In the genomic region with DNA sequence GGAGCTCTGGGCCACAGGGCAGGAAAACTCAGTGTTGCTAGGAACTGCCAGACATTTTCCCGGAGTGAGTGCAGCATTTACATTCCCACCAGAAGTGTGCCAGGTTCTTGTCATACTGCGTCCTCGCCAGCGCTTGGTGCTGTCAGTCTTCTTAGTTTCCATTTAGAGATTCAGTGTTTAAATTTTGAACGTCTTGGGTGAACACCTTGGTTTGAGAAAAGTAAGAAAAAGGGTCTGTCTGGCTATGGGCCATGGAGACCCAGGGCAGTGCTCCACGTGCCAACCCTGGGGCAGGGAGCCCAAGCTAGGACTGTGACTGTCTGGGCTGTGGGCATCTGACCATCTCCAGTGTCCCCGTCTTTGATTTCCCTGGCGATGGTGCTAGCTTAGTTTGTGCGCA, we compare ENCODE assay signal across 16 cellular contexts.
"Had no signal": no experiment of that assay in that cellular context is flagged by ENCODE, and none has a peak within 500 bp of the region (broad histone marks: within the 10 kb centered on the region; RNA-seq: fewer than 3 reads in every experiment).

No MANE protein-coding gene starts in this region.

- H3K4me3 Mint-ChIP-seq: activated CD4-positive, alpha-beta T cell treated with anti-CD3 and anti-CD28 coated beads, Interleukin-2, amount 10 ng/mL, durations not matched to agents 24 days and 14 days; activated CD8-positive, alpha-beta T cell treated with anti-CD3 and anti-CD28 coated beads for 36 hours; activated naive CD8-positive, alpha-beta T cell treated with anti-CD3 and anti-CD28 coated beads, Interleukin-2, amount 50 U/mL, for 24 hours; activated T-cell treated with anti-CD3 and anti-CD28 coated beads, Interleukin-2, amount 50 U/mL, for 4 hours; nephron; stimulated activated naive CD8-positive, alpha-beta T cell treated with anti-CD3 and anti-CD28 coated beads, Interleukin-15, Interleukin-2, amounts not matched to agents 100 ng/mL and 50 ng/mL, for 24 hours had no signal

- H3K27ac Mint-ChIP-seq: activated CD4-positive, alpha-beta T cell treated with anti-CD3 and anti-CD28 coated beads, Interleukin-2, amount 10 ng/mL, durations not matched to agents 24 days and 14 days; activated CD8-positive, alpha-beta T cell treated with anti-CD3 and anti-CD28 coated beads for 36 hours; activated naive CD8-positive, alpha-beta T cell treated with anti-CD3 and anti-CD28 coated beads, Interleukin-2, amount 50 U/mL, for 24 hours; nephron; stimulated activated naive CD8-positive, alpha-beta T cell treated with anti-CD3 and anti-CD28 coated beads, Interleukin-15, Interleukin-2, amounts not matched to agents 100 ng/mL and 50 ng/mL, for 24 hours had no signal

- ATAC-seq: activated CD8-positive, alpha-beta T cell treated with anti-CD3 and anti-CD28 coated beads for 36 hours; activated naive CD8-positive, alpha-beta T cell treated with anti-CD3 and anti-CD28 coated beads, Interleukin-2, amount 50 U/mL, for 24 hours; activated T-cell treated with anti-CD3 and anti-CD28 coated beads, Interleukin-2, amount 50 U/mL, for 4 hours; left lobe of liver; SK-N-SH treated with all-trans-retinoic acid at 6 μM for 48 hours had no signal

- DNase-seq: activated CD4-positive, alpha-beta T cell treated with anti-CD3 and anti-CD28 coated beads, Interleukin-2, amount 10 ng/mL, durations not matched to agents 24 days and 14 days; activated CD8-positive, alpha-beta T cell treated with anti-CD3 and anti-CD28 coated beads for 36 hours; activated gamma-delta T cell; activated naive CD4-positive, alpha-beta T cell treated with anti-CD3 and anti-CD28 coated beads, Interleukin-2, amount 50 U/mL, for 16 hours; activated naive CD8-positive, alpha-beta T cell treated with anti-CD3 and anti-CD28 coated beads, Interleukin-2, amount 50 U/mL, for 24 hours; activated T-cell treated with anti-CD3 and anti-CD28 coated beads, Interleukin-2, amount 50 U/mL, for 4 hours; midbrain; nucleus accumbens; retina; stimulated activated CD4-positive, alpha-beta T cell treated with anti-CD3 and anti-CD28 coated beads, Interleukin-4, amount 100 ng/mL, for 4 hours; substantia nigra; tibial artery had no signal

- H3K9me3 ChIP-seq: tibial artery had no signal

- H3K27me3 ChIP-seq: tibial artery had no signal

- H3K9me3 Mint-ChIP-seq: activated CD4-positive, alpha-beta T cell treated with anti-CD3 and anti-CD28 coated beads, Interleukin-2, amount 10 ng/mL, durations not matched to agents 24 days and 14 days; activated CD8-positive, alpha-beta T cell treated with anti-CD3 and anti-CD28 coated beads for 36 hours; activated naive CD8-positive, alpha-beta T cell treated with anti-CD3 and anti-CD28 coated beads, Interleukin-2, amount 50 U/mL, for 24 hours; activated T-cell treated with anti-CD3 and anti-CD28 coated beads, Interleukin-2, amount 50 U/mL, for 4 hours; nephron; stimulated activated naive CD8-positive, alpha-beta T cell treated with anti-CD3 and anti-CD28 coated beads, Interleukin-15, Interleukin-2, amounts not matched to agents 100 ng/mL and 50 ng/mL, for 24 hours had no signal

- H3K36me3 ChIP-seq: tibial artery had no signal

- H3K27me3 Mint-ChIP-seq: activated CD4-positive, alpha-beta T cell treated with anti-CD3 and anti-CD28 coated beads, Interleukin-2, amount 10 ng/mL, durations not matched to agents 24 days and 14 days; activated CD8-positive, alpha-beta T cell treated with anti-CD3 and anti-CD28 coated beads for 36 hours; activated naive CD8-positive, alpha-beta T cell treated with anti-CD3 and anti-CD28 coated beads, Interleukin-2, amount 50 U/mL, for 24 hours; stimulated activated naive CD8-positive, alpha-beta T cell treated with anti-CD3 and anti-CD28 coated beads, Interleukin-15, Interleukin-2, amounts not matched to agents 100 ng/mL and 50 ng/mL, for 24 hours had no signal

- H3K4me3 ChIP-seq: tibial artery had no signal

- H3K27ac ChIP-seq: tibial artery had no signal
